33 cellular contexts compared by ENCODE assay signal in genomic region chr2:209073151-209073550, GRCh38.
A peak's percentile ranks its signal among the peaks of the same experiment; 100 is the strongest.
DNase-seq lines count a peak whose midpoint lies in the region; ATAC-seq, FAIRE-seq and TF ChIP-seq lines count a peak whose summit lies in the region.
"Had no signal": no experiment of that assay in that cellular context is flagged by ENCODE, and none has a peak within 500 bp of the region (broad histone marks: within the 10 kb centered on the region; RNA-seq: fewer than 3 reads in every experiment).

No MANE protein-coding gene starts in this region.

- no peaks in the 10 kb centered on the region for H3K4me1 ChIP-seq in K562 (replicated peaks in 1 of 2; ENCODE audit: control insufficient read depth in 2 of 2, insufficient read depth in 2 of 2, low read length in 2 of 2)
- H3K4me1 ChIP-seq: A549, BE2C, BLaER1, Caco-2 had no signal

- no peak for TF ChIP-seq POLR2A in K562 (conservative IDR thresholded peaks at IDR 0.05)

- H3K9me3 ChIP-seq in K562 (replicated peaks; ENCODE audit: control insufficient read depth, insufficient read depth, low read depth, low read length) = no peaks in the 10 kb centered on the region
- H3K9me3 ChIP-seq: A549; BE2C; BLaER1; BLaER1 treated with 17β-estradiol and CSF1 and Interleukin-3, amounts not matched to agents 10 nM and 100 nM had no signal

- no peak for TF ChIP-seq EP300 in K562 (IDR thresholded peaks at IDR 0.05; ENCODE audit: low read length)

- H3K36me3 Mint-ChIP-seq in stimulated activated memory B cell treated with anti-CD40 and anti-IgM and Interleukin-4, amounts not matched to agents 10 μg/mL and 1 μg/mL and 100 μg/mL, for 72 hours = no peaks in the 10 kb centered on the region
- H3K36me3 Mint-ChIP-seq: CD14-positive monocyte; CD4-positive, alpha-beta memory T cell; CD4-positive, CD25-positive, alpha-beta regulatory T cell; CD8-positive, alpha-beta memory T cell; CD8-positive, alpha-beta T cell had no signal

- no peaks in the 10 kb centered on the region for H4K20me1 ChIP-seq in K562 (replicated peaks; ENCODE audit: control insufficient read depth, insufficient read depth, low read length)
- H4K20me1 ChIP-seq: BLaER1; BLaER1 treated with 17β-estradiol and CSF1 and Interleukin-3, amounts not matched to agents 10 nM and 100 nM had no signal

- CTCF ChIA-PET in K562 (lab: Yijun Ruan, JAX; ENCODE audit: low intra/inter-chr PET ratio) = no interaction called here

- H3K27me3 Mint-ChIP-seq in stimulated activated memory B cell treated with anti-CD40 and anti-IgM and Interleukin-4, amounts not matched to agents 10 μg/mL and 1 μg/mL and 100 μg/mL, for 72 hours = no peaks in the 10 kb centered on the region
- H3K27me3 Mint-ChIP-seq: B cell; CD4-positive, alpha-beta memory T cell; CD4-positive, alpha-beta T cell; CD4-positive, CD25-positive, alpha-beta regulatory T cell; CD8-positive, alpha-beta memory T cell had no signal

- no TSS peak for BruUV-seq in K562 (replicated peaks; lab: Mats Ljungman, UMichigan)

- no peak for TF ChIP-seq RAD21 in K562 (CRISPR knock-in tag; conservative IDR thresholded peaks at IDR 0.05 in 1 of 2, IDR thresholded peaks at IDR 0.05 in 1 of 2)

- DNase-seq in K562 (ENCODE audit: extremely low read depth in 1 of 4, low spot score in 3 of 4) = no peak
- DNase-seq in DMS53 treated with DMSO at 0.1 percent for 48 hours (lab: John Stamatoyannopoulos, UW; ENCODE audit: unreplicated experiment) = no peak
- DNase-seq in dedifferentiated amniotic fluid mesenchymal stem cell (ENCODE audit: extremely low spot score) = no peak
- DNase-seq: 8988T; ACHN; AML-193; BE2C; C1 segment of cervical spinal cord; Caco-2; Calu3; CD4-positive, alpha-beta memory T cell; CD4-positive, alpha-beta T cell; CD4-positive, CD25-positive, alpha-beta regulatory T cell; CD8-positive, alpha-beta memory T cell; CD8-positive, alpha-beta T cell; COR-L47; DMS 273 treated with DMSO at 0.1 percent for 48 hours; DMS153; DMS53; DMS79; DMS79 treated with DMSO at 0.1 percent for 48 hours; DND-41; EL had no signal

- FAIRE-seq in K562 (lab: Jason Lieb, UNC) = no peak
- FAIRE-seq: A204.1, A549, D721Med had no signal

- TF ChIP-seq CTCF in K562 (IDR thresholded peaks at IDR 0.05 in 2 of 3, conservative IDR thresholded peaks at IDR 0.05 in 1 of 3; ENCODE audit: insufficient read depth in 2 of 3, low read depth in 1 of 3, low read length in 3 of 3) = no peak

- H3K4me2 ChIP-seq in K562 (ENCODE audit: insufficient read depth, low read length) = no peak overlapping the region
- H3K4me2 ChIP-seq: A549; BLaER1; BLaER1 treated with 17β-estradiol and CSF1 and Interleukin-3, amounts not matched to agents 10 nM and 100 nM had no signal

- no peak overlapping the region for H3K4me3 ChIP-seq in K562
- H3K4me3 ChIP-seq: A549; BLaER1; BLaER1 treated with 17β-estradiol and CSF1 and Interleukin-3, amounts not matched to agents 10 nM and 100 nM had no signal

- H3K36me3 ChIP-seq in K562 (ENCODE audit: control insufficient read depth, insufficient read depth, low read length) = no peaks in the 10 kb centered on the region
- H3K36me3 ChIP-seq: BE2C; BLaER1; BLaER1 treated with 17β-estradiol and CSF1 and Interleukin-3, amounts not matched to agents 10 nM and 100 nM had no signal

- H2AFZ ChIP-seq in K562 (ENCODE audit: low read depth, low read length) = no peak overlapping the region

- H3K9ac ChIP-seq in K562 (ENCODE audit: insufficient read depth in 1 of 2, low read depth in 2 of 2, low read length in 2 of 2) = no peak overlapping the region
- H3K9ac ChIP-seq: BLaER1; BLaER1 treated with 17β-estradiol and CSF1 and Interleukin-3, amounts not matched to agents 10 nM and 100 nM had no signal

- no peaks in the 10 kb centered on the region for H3K9me1 ChIP-seq in K562 (ENCODE audit: control insufficient read depth, insufficient read depth, low read length)

- H3K4me1 Mint-ChIP-seq in stimulated activated memory B cell treated with anti-CD40 and anti-IgM and Interleukin-4, amounts not matched to agents 10 μg/mL and 1 μg/mL and 100 μg/mL, for 72 hours = no peaks in the 10 kb centered on the region
- H3K4me1 Mint-ChIP-seq: B cell; CD14-positive monocyte; CD4-positive, alpha-beta memory T cell; CD4-positive, CD25-positive, alpha-beta regulatory T cell; CD8-positive, alpha-beta memory T cell had no signal

- in situ Hi-C loops in K562 (cut with MboI) = no loop called here

- intact Hi-C loops in K562 (cut with micrococcal nuclease) = no loop called here

- POLR2A ChIA-PET in K562 (lab: Yijun Ruan, JAX) = interaction anchor here (0.6 kb wide), 1 partner anchor 22 kb away, joined by 3 read pairs; no protein-coding TSS in a partner anchor

- H3K79me2 ChIP-seq in K562 (ENCODE audit: control insufficient read depth, insufficient read depth, low read length) = no peaks in the 10 kb centered on the region

- H3K27ac Mint-ChIP-seq in stimulated activated memory B cell treated with anti-CD40 and anti-IgM and Interleukin-4, amounts not matched to agents 10 μg/mL and 1 μg/mL and 100 μg/mL, for 72 hours = no peak overlapping the region
- H3K27ac Mint-ChIP-seq: B cell; CD14-positive monocyte; CD4-positive, alpha-beta memory T cell; CD4-positive, alpha-beta T cell; CD4-positive, CD25-positive, alpha-beta regulatory T cell; CD8-positive, alpha-beta memory T cell; CD8-positive, alpha-beta T cell had no signal

- no peak overlapping the region for H3K4me3 Mint-ChIP-seq in stimulated activated memory B cell treated with anti-CD40 and anti-IgM and Interleukin-4, amounts not matched to agents 10 μg/mL and 1 μg/mL and 100 μg/mL, for 72 hours
- H3K4me3 Mint-ChIP-seq: B cell; CD14-positive monocyte; CD4-positive, alpha-beta memory T cell; CD4-positive, alpha-beta T cell; CD4-positive, CD25-positive, alpha-beta regulatory T cell; CD8-positive, alpha-beta memory T cell; CD8-positive, alpha-beta T cell had no signal

- H3K27me3 ChIP-seq in K562 (ENCODE audit: control insufficient read depth in 2 of 2, insufficient read depth in 2 of 2, low read length in 2 of 2) = no peaks in the 10 kb centered on the region
- H3K27me3 ChIP-seq: BE2C; BLaER1; BLaER1 treated with 17β-estradiol and CSF1 and Interleukin-3, amounts not matched to agents 10 nM and 100 nM had no signal

- no peaks in the 10 kb centered on the region for H3K9me3 Mint-ChIP-seq in stimulated activated memory B cell treated with anti-CD40 and anti-IgM and Interleukin-4, amounts not matched to agents 10 μg/mL and 1 μg/mL and 100 μg/mL, for 72 hours
- H3K9me3 Mint-ChIP-seq: CD8-positive, alpha-beta T cell had no signal

- ATAC-seq in K562 = no peak
- peak; percentile 19 for ATAC-seq in stimulated activated memory B cell treated with anti-CD40 and anti-IgM and Interleukin-4, amounts not matched to agents 10 μg/mL and 1 μg/mL and 100 μg/mL, for 72 hours
- ATAC-seq: A549; CD8-positive, alpha-beta T cell had no signal

- H3K27ac ChIP-seq in K562 (ENCODE audit: extremely low read depth, low read depth, low read length) = no peak overlapping the region
- H3K27ac ChIP-seq: 22Rv1; A549; BLaER1; BLaER1 treated with 17β-estradiol and CSF1 and Interleukin-3, amounts not matched to agents 10 nM and 100 nM; C4-2B had no signal

TF ChIP-seq in K562, 482 proteins besides CTCF, POLR2A, EP300 and RAD21:
- TF ChIP-seq ZBTB9 (CRISPR knock-in tag; IDR thresholded peaks at IDR 0.05) (no peak), CREBBP (IDR thresholded peaks at IDR 0.05; ENCODE audit: low read depth, low read length) (no peak), MEF2A (IDR thresholded peaks at IDR 0.05; ENCODE audit: control insufficient read depth, low read depth, low read length) (no peak), ZNF79 (CRISPR knock-in tag; IDR thresholded peaks at IDR 0.05; ENCODE audit: low read depth) (peak; percentile 92), ZNF3 (CRISPR knock-in tag; IDR thresholded peaks at IDR 0.05) (no peak)
- TF ChIP-seq, protein P1, sequence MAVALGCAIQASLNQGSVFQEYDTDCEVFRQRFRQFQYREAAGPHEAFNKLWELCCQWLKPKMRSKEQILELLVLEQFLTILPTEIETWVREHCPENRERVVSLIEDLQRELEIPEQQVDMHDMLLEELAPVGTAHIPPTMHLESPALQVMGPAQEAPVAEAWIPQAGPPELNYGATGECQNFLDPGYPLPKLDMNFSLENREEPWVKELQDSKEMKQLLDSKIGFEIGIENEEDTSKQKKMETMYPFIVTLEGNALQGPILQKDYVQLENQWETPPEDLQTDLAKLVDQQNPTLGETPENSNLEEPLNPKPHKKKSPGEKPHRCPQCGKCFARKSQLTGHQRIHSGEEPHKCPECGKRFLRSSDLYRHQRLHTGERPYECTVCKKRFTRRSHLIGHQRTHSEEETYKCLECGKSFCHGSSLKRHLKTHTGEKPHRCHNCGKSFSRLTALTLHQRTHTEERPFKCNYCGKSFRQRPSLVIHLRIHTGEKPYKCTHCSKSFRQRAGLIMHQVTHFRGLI (CRISPR knock-in tag; IDR thresholded peaks at IDR 0.05) = no peak
